1 cellular context compared by ENCODE assay signal in genomic region chr12:12813120-12814101, GRCh38.
TF ChIP-seq lines count a peak whose summit lies in the region.

Gene DDX47 (plus strand): TSS chr12:12813346. CDS start chr12:12813368, 22 bp downstream.

TF ChIP-seq in K562, 482 proteins besides CTCF, POLR2A, EP300 and RAD21 (continued from another document):
- TF ChIP-seq AFF4 (CRISPR knock-in tag; IDR thresholded peaks at IDR 0.05) (no peak), TEAD4 (IDR thresholded peaks at IDR 0.05; ENCODE audit: low read length) (no peak; the same call in 1 of the 2 replicates), TEAD4 (CRISPR knock-in tag; IDR thresholded peaks at IDR 0.05; ENCODE audit: borderline replicate concordance) (no peak), FUS (optimal IDR thresholded peaks at IDR 0.05; ENCODE audit: low read depth, low read length) (no peak), WHSC1 (IDR thresholded peaks at IDR 0.05; ENCODE audit: low read length) (no peak), ZEB2 (IDR thresholded peaks at IDR 0.05) (no peak), PRDM10 (IDR thresholded peaks at IDR 0.05; ENCODE audit: partially characterized antibody) (peak; percentile 2), MEF2A (IDR thresholded peaks at IDR 0.05; ENCODE audit: control insufficient read depth, low read depth, low read length) (no peak), ZBTB7A (IDR thresholded peaks at IDR 0.05; ENCODE audit: borderline replicate concordance, control insufficient read depth, low read depth, low read length) (peak; percentile 37; the same call in 1 of the 2 replicates), FOXP1 (CRISPR knock-in tag; IDR thresholded peaks at IDR 0.05) (peak; percentile 58; the same call in 1 of the 2 replicates), ZNF253 (CRISPR knock-in tag; conservative IDR thresholded peaks at IDR 0.05) (no peak), ZNF23 (CRISPR knock-in tag; IDR thresholded peaks at IDR 0.05) (no peak), SUPT5H (IDR thresholded peaks at IDR 0.05) (peak; percentile 51), CHD2 (IDR thresholded peaks at IDR 0.05; ENCODE audit: low read depth, low read length) (no peak), MED1 (CRISPR knock-in tag; IDR thresholded peaks at IDR 0.05; ENCODE audit: borderline replicate concordance) (no peak), CXXC5 (CRISPR knock-in tag; IDR thresholded peaks at IDR 0.05) (peak; percentile 49; the same call in 1 of the 2 replicates), ZNF717 (CRISPR knock-in tag; IDR thresholded peaks at IDR 0.05) (no peak), ZFX (CRISPR knock-in tag; IDR thresholded peaks at IDR 0.05) (peak; percentile 87), CBFA2T3 (IDR thresholded peaks at IDR 0.05) (no peak), ETS1 (conservative IDR thresholded peaks at IDR 0.05; ENCODE audit: control insufficient read depth, low read depth, low read length) (peak; percentile 99), ERF (CRISPR knock-in tag; IDR thresholded peaks at IDR 0.05) (no peak), SAP30 (IDR thresholded peaks at IDR 0.05; ENCODE audit: borderline replicate concordance, insufficient read depth, low read depth, low read length, poor library complexity, severe bottlenecking) (peak; percentile 70), TOE1 (IDR thresholded peaks at IDR 0.05; ENCODE audit: borderline replicate concordance) (no peak), TOE1 (CRISPR knock-in tag; IDR thresholded peaks at IDR 0.05; ENCODE audit: borderline replicate concordance, low read depth) (no peak), MGA (IDR thresholded peaks at IDR 0.05) (no peak; the same call in 1 of the 2 replicates), HMGN3 (IDR thresholded peaks at IDR 0.05; ENCODE audit: borderline replicate concordance, extremely low read depth, insufficient read length, low read depth, low read length) (peak; percentile 38), ZNF140 (CRISPR knock-in tag; IDR thresholded peaks at IDR 0.05) (no peak), CC2D1A (IDR thresholded peaks at IDR 0.05) (no peak), TFAP4 (CRISPR knock-in tag; IDR thresholded peaks at IDR 0.05; ENCODE audit: borderline replicate concordance) (peak; percentile 72; the same call in 1 of the 2 replicates)
